26 cellular contexts compared by ENCODE assay signal in genomic region chr5:65776707-65777141, GRCh38. TPM values are rescaled to one million over a fixed set of nuclear protein-coding genes. Genes with fewer than 3 reads are reported as not detected.
DNase-seq lines count a peak whose midpoint lies in the region; ATAC-seq and TF ChIP-seq lines count a peak whose summit lies in the region.
"Had no signal": no experiment of that assay in that cellular context is flagged by ENCODE, and none has a peak within 500 bp of the region (broad histone marks: within the 10 kb centered on the region; RNA-seq: fewer than 3 reads in every experiment).

No MANE protein-coding gene starts in this region.

- peaks cover 2% of the 10 kb centered on the region for H3K9me3 ChIP-seq in trophoblast cell (ENCODE audit: insufficient read depth, low read depth, low read length)
- no peaks in the 10 kb centered on the region for H3K9me3 ChIP-seq in CD8-positive, alpha-beta T cell (ENCODE audit: low read length)
- H3K9me3 ChIP-seq: breast epithelium, SJSA1, suprapubic skin, uterus had no signal

- peak overlapping the region; percentile 42 for H2BK12ac ChIP-seq in trophoblast cell (ENCODE audit: low read length)

- peaks cover 3% of the 10 kb centered on the region for H3K36me3 Mint-ChIP-seq in CD8-positive, alpha-beta T cell

- H2AK5ac ChIP-seq in trophoblast cell (ENCODE audit: low read length) = no peak overlapping the region

- H3K4me1 Mint-ChIP-seq in CD8-positive, alpha-beta T cell (ENCODE audit: low read depth) = peaks cover 16% of the 10 kb centered on the region
- H3K4me1 Mint-ChIP-seq: nephron progenitor cell had no signal

- H3K79me2 ChIP-seq in KMS-11 (ENCODE audit: insufficient read depth, low read depth) (no peaks in the 10 kb centered on the region), trophoblast cell (ENCODE audit: control insufficient read depth, insufficient read depth, low read length, poor library complexity) (no peaks in the 10 kb centered on the region)

- H3K4me2 ChIP-seq in KMS-11 = peak overlapping the region; percentile 49
- no peak overlapping the region for H3K4me2 ChIP-seq in trophoblast cell (ENCODE audit: low read length)

- POLR2A ChIA-PET in CD8-positive, alpha-beta T cell (lab: Charles Lee) = no interaction called here

- no peak overlapping the region for H3K14ac ChIP-seq in trophoblast cell (ENCODE audit: low read length)

- no peak overlapping the region for H3K4me3 ChIP-seq in KMS-11 (IDR thresholded peaks at IDR 0.05; ENCODE audit: insufficient read depth, low read depth, low read length)
- no peak overlapping the region for H3K4me3 ChIP-seq in brain microvascular endothelial cell (ENCODE audit: low read depth, low read length)
- no peak overlapping the region for H3K4me3 ChIP-seq in trophoblast cell (ENCODE audit: low read depth, low read length)
- H3K4me3 ChIP-seq in CD8-positive, alpha-beta T cell (ENCODE audit: low read depth, low read length) = no peak overlapping the region
- H3K4me3 ChIP-seq: breast epithelium, SJSA1, suprapubic skin, uterus had no signal

- CTCF ChIA-PET in CD8-positive, alpha-beta T cell (lab: Charles Lee) = interaction anchor here (2.1 kb wide), 1 partner anchor 15 kb away, joined by 7 read pairs; no protein-coding TSS in a partner anchor

- no peak for ATAC-seq in CD8-positive, alpha-beta T cell
- ATAC-seq: activated CD8-positive, alpha-beta memory T cell treated with anti-CD3 and anti-CD28 coated beads, Interleukin-2, amount 10 ng/mL, durations not matched to agents 7 days and 5 days; foreskin keratinocyte; stimulated activated effector memory CD8-positive, alpha-beta T cell treated with anti-CD3 and anti-CD28 coated beads, Interleukin-12 subunit alpha, Interleukin-12 subunit beta, amount 100 ng/mL, for 72 hours had no signal

- H3K27ac Mint-ChIP-seq in CD8-positive, alpha-beta T cell = no peak overlapping the region
- H3K27ac Mint-ChIP-seq: activated CD4-positive, alpha-beta T cell treated with anti-CD3 and anti-CD28 coated beads, Interleukin-2, amount 10 ng/mL, durations not matched to agents 7 days and 5 days; activated CD8-positive, alpha-beta memory T cell treated with anti-CD3 and anti-CD28 coated beads, Interleukin-2, amount 10 ng/mL, durations not matched to agents 7 days and 5 days; activated naive CD4-positive, alpha-beta T cell treated with anti-CD3 and anti-CD28 coated beads, Interleukin-2, amount 50 U/mL, for 24 hours; CD8-positive, alpha-beta memory T cell; dendritic cell treated with granulocyte-macrophage colony-stimulating factor and Interleukin-4, amounts not matched to agents 40 ng/mL and 50 ng/mL, for 4 days; IgD-negative memory B cell; nephron progenitor cell; stimulated activated effector memory CD8-positive, alpha-beta T cell treated with anti-CD3 and anti-CD28 coated beads, Interleukin-12 subunit alpha, Interleukin-12 subunit beta, amount 100 ng/mL, for 72 hours had no signal

- TF ChIP-seq CTCF in KMS-11 (conservative IDR thresholded peaks at IDR 0.05; ENCODE audit: low read depth, low read length) (no peak), brain microvascular endothelial cell (IDR thresholded peaks at IDR 0.05; ENCODE audit: low read depth, low read length, missing control alignments) (no peak)
- no peak for TF ChIP-seq CTCF in CD8-positive, alpha-beta T cell (IDR thresholded peaks at IDR 0.05)

- H3K9ac ChIP-seq in KMS-11 = no peak overlapping the region
- no peak overlapping the region for H3K9ac ChIP-seq in trophoblast cell (ENCODE audit: low read length)

- H4K91ac ChIP-seq in trophoblast cell (ENCODE audit: low read depth, low read length) = no peak overlapping the region

- no peaks in the 10 kb centered on the region for H4K20me1 ChIP-seq in KMS-11 (ENCODE audit: insufficient read depth)

- DNase-seq in EL (peak; percentile 75), brain microvascular endothelial cell (peak; percentile 16), trophoblast cell (no peak), cerebellum (ENCODE audit: low spot score) (no peak), ecto neural progenitor cell (ENCODE audit: low spot score) (no peak), NCI-H82 treated with DMSO at 0.1 percent for 48 hours (lab: John Stamatoyannopoulos, UW; ENCODE audit: unreplicated experiment) (no peak)
- DNase-seq in CD8-positive, alpha-beta T cell = no peak
- DNase-seq: activated CD4-positive, alpha-beta T cell treated with anti-CD3 and anti-CD28 coated beads, Interleukin-2, amount 10 ng/mL, durations not matched to agents 7 days and 5 days; activated CD8-positive, alpha-beta memory T cell treated with anti-CD3 and anti-CD28 coated beads, Interleukin-2, amount 10 ng/mL, durations not matched to agents 7 days and 5 days; CD8-positive, alpha-beta memory T cell; foreskin keratinocyte; hippocampal formation; NCI-H1417; NCI-H2081 treated with DMSO at 0.1 percent for 48 hours; NCI-H446; nephron progenitor cell; uterus; WERI-Rb-1 had no signal

- no peak overlapping the region for H4K8ac ChIP-seq in trophoblast cell (ENCODE audit: low read depth, low read length)

- H2BK120ac ChIP-seq in trophoblast cell (ENCODE audit: insufficient read depth, low read length, poor library complexity) = no peak overlapping the region

- H3K23ac ChIP-seq in trophoblast cell (ENCODE audit: low read length) = no peak overlapping the region

- H3K36me3 ChIP-seq in KMS-11 (ENCODE audit: insufficient read depth) (no peaks in the 10 kb centered on the region), brain microvascular endothelial cell (replicated peaks) (peaks cover 4% of the 10 kb centered on the region), trophoblast cell (ENCODE audit: control insufficient read depth in 1 of 2, insufficient read depth in 2 of 2, low read length in 2 of 2) (peaks cover 4 to 5% of the 10 kb centered on the region in 2 experiments)
- no peaks in the 10 kb centered on the region for H3K36me3 ChIP-seq in CD8-positive, alpha-beta T cell (ENCODE audit: insufficient read depth, low read length)
- H3K36me3 ChIP-seq: breast epithelium, uterus had no signal

- H3K27me3 Mint-ChIP-seq in CD8-positive, alpha-beta T cell (ENCODE audit: low read depth) = no peaks in the 10 kb centered on the region
- H3K27me3 Mint-ChIP-seq: activated CD4-positive, alpha-beta T cell treated with anti-CD3 and anti-CD28 coated beads, Interleukin-2, amount 10 ng/mL, durations not matched to agents 7 days and 5 days; activated CD8-positive, alpha-beta memory T cell treated with anti-CD3 and anti-CD28 coated beads, Interleukin-2, amount 10 ng/mL, durations not matched to agents 7 days and 5 days; activated naive CD4-positive, alpha-beta T cell treated with anti-CD3 and anti-CD28 coated beads, Interleukin-2, amount 50 U/mL, for 24 hours; CD8-positive, alpha-beta memory T cell; dendritic cell treated with granulocyte-macrophage colony-stimulating factor and Interleukin-4, amounts not matched to agents 40 ng/mL and 50 ng/mL, for 4 days; IgD-negative memory B cell had no signal

- no peaks in the 10 kb centered on the region for H3K27me3 ChIP-seq in KMS-11 (ENCODE audit: insufficient read depth, low read depth)
- no peaks in the 10 kb centered on the region for H3K27me3 ChIP-seq in brain microvascular endothelial cell (replicated peaks)
- H3K27me3 ChIP-seq in trophoblast cell (ENCODE audit: insufficient read depth, low read length) = no peaks in the 10 kb centered on the region
- no peaks in the 10 kb centered on the region for H3K27me3 ChIP-seq in CD8-positive, alpha-beta T cell (ENCODE audit: insufficient read depth, low read length)
- H3K27me3 ChIP-seq: breast epithelium, foreskin keratinocyte, SJSA1, suprapubic skin, uterus had no signal

- H4K12ac ChIP-seq in trophoblast cell (ENCODE audit: low read depth, low read length) = no peak overlapping the region

- in situ Hi-C loops in brain microvascular endothelial cell (cut with HindIII; ENCODE audit: low pct_ligation_motif_present, low sequenced_read_pairs) = no loop called here

- H3K18ac ChIP-seq in trophoblast cell (ENCODE audit: low read length) = no peak overlapping the region

- intact Hi-C loops in CD8-positive, alpha-beta T cell (cut with DNase I, micrococcal nuclease) = no loop called here

- no peaks in the 10 kb centered on the region for H3K79me1 ChIP-seq in trophoblast cell (ENCODE audit: low read length)

- H3K9me3 Mint-ChIP-seq in CD8-positive, alpha-beta T cell = no peaks in the 10 kb centered on the region
- H3K9me3 Mint-ChIP-seq: activated naive CD4-positive, alpha-beta T cell treated with anti-CD3 and anti-CD28 coated beads, Interleukin-2, amount 50 U/mL, for 24 hours; CD8-positive, alpha-beta memory T cell; dendritic cell treated with granulocyte-macrophage colony-stimulating factor and Interleukin-4, amounts not matched to agents 40 ng/mL and 50 ng/mL, for 4 days; IgD-negative memory B cell; nephron progenitor cell; stimulated activated effector memory CD8-positive, alpha-beta T cell treated with anti-CD3 and anti-CD28 coated beads, Interleukin-12 subunit alpha, Interleukin-12 subunit beta, amount 100 ng/mL, for 72 hours had no signal

- H3K4ac ChIP-seq in trophoblast cell (ENCODE audit: low read depth, low read length) = no peak overlapping the region

- no peak overlapping the region for H2BK5ac ChIP-seq in trophoblast cell (ENCODE audit: low read depth, low read length, poor library complexity)

- H3K27ac ChIP-seq in KMS-11 = peak overlapping the region; percentile 26; the same call in 1 of the 2 replicates
- H3K27ac ChIP-seq in brain microvascular endothelial cell = no peak overlapping the region
- no peak overlapping the region for H3K27ac ChIP-seq in trophoblast cell (ENCODE audit: low read depth, low read length)
- H3K27ac ChIP-seq in CD8-positive, alpha-beta T cell (ENCODE audit: low read depth, low read length) = no peak overlapping the region
- H3K27ac ChIP-seq: breast epithelium, foreskin keratinocyte, SJSA1, suprapubic skin, uterus, WERI-Rb-1 had no signal

- H2AFZ ChIP-seq in KMS-11 (ENCODE audit: low read depth) = no peak overlapping the region
- no peak overlapping the region for H2AFZ ChIP-seq in trophoblast cell (ENCODE audit: insufficient read depth, low read length, poor library complexity)

- H3K4me1 ChIP-seq in KMS-11 (ENCODE audit: low read depth, poor library complexity, severe bottlenecking) (peaks cover 78% of the 10 kb centered on the region), trophoblast cell (ENCODE audit: control insufficient read depth in 1 of 2, insufficient read depth in 2 of 2, low read length in 2 of 2) (peaks cover 0 to 3% of the 10 kb centered on the region in 2 experiments)
- peaks cover 6% of the 10 kb centered on the region for H3K4me1 ChIP-seq in CD8-positive, alpha-beta T cell (ENCODE audit: insufficient read depth, low read length)
- H3K4me1 ChIP-seq: breast epithelium, suprapubic skin, uterus had no signal

- no peak overlapping the region for H3K4me3 Mint-ChIP-seq in CD8-positive, alpha-beta T cell
- H3K4me3 Mint-ChIP-seq: activated CD4-positive, alpha-beta T cell treated with anti-CD3 and anti-CD28 coated beads, Interleukin-2, amount 10 ng/mL, durations not matched to agents 7 days and 5 days; activated CD8-positive, alpha-beta memory T cell treated with anti-CD3 and anti-CD28 coated beads, Interleukin-2, amount 10 ng/mL, durations not matched to agents 7 days and 5 days; activated naive CD4-positive, alpha-beta T cell treated with anti-CD3 and anti-CD28 coated beads, Interleukin-2, amount 50 U/mL, for 24 hours; CD8-positive, alpha-beta memory T cell; dendritic cell treated with granulocyte-macrophage colony-stimulating factor and Interleukin-4, amounts not matched to agents 40 ng/mL and 50 ng/mL, for 4 days; IgD-negative memory B cell; nephron progenitor cell; stimulated activated effector memory CD8-positive, alpha-beta T cell treated with anti-CD3 and anti-CD28 coated beads, Interleukin-12 subunit alpha, Interleukin-12 subunit beta, amount 100 ng/mL, for 72 hours had no signal

- no CpG with 5 or more reads among the region's 3 CpGs for WGBS in trophoblast cell (ENCODE audit: extremely low coverage, insufficient coverage, insufficient read length)

RNA-seq across cellular contexts. Expression of gene NLN, which starts 54.7 kb away (rescaled TPM):
- polyA plus RNA-seq in trophoblast cell (2013) = 18.8 and 19.4 TPM in 2 replicates
- total RNA-seq in cerebellum = 51.1 TPM
- total RNA-seq in CD8-positive, alpha-beta T cell = 1 to 10 TPM; 1.4 to 1.5 TPM

RNA-seq across cellular contexts. Expression of gene SGTB, which starts 54.8 kb away (rescaled TPM):
- 4.3 and 4.5 TPM in 2 replicates for polyA plus RNA-seq in trophoblast cell (2013)
- 32.4 TPM for total RNA-seq in cerebellum
- 10 to 100 TPM; 77.9 to 79.5 TPM for total RNA-seq in CD8-positive, alpha-beta T cell

Comparison
In these comparisons a context has a peak if more than half of its experiments do, and no peak if none do; other contexts are left out.
1. DNase-seq: peak in EL (single experiment) and brain microvascular endothelial cell (single experiment); none in trophoblast cell (0 of 2), cerebellum (single experiment), CD8-positive, alpha-beta T cell (0 of 7), ecto neural progenitor cell (single experiment) and NCI-H82 treated with DMSO at 0.1 percent for 48 hours (single experiment).
2. RNA of gene NLN, which starts 54.7 kb away (total RNA-seq): 51.1 TPM in cerebellum (single experiment); 1.4 to 1.5 TPM in CD8-positive, alpha-beta T cell; every median in the first group is over 10 times any median in the second.